Comparison of ENCODE assay signal across 20 cellular contexts in the genomic region with DNA sequence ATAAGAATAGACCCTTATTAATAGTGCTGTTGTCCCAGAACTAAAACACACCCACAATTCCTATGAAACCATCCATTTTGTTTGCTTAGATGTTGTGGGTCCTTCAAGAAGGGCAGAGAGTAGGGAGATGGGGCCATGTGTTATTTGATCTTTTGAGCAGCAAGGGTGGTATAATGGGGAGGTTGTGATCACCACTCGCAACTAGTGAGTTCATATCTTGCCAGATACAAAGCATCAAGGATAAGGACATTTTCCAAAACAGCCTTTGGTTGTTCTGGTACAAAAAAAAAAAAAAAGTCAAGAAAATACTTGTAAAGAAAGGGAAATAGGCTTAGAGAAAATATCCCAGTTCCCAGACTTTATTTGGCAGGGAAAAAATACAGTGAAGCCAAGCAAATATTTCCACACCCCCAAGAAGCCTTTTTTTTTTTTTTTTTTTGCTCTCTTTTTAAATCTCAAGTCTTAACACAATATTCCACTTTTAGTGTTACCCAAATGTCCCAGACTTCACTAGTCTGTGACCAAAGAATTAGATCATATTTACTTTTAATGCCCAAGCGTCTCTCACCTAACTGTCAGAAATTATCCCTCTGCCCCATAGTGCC. TPM values are rescaled to one million over a fixed set of nuclear protein-coding genes. Genes with fewer than 3 reads are reported as not detected.
DNase-seq lines count a peak whose midpoint lies in the region; ATAC-seq and TF ChIP-seq lines count a peak whose summit lies in the region.
"Had no signal": no experiment of that assay in that cellular context is flagged by ENCODE, and none has a peak within 500 bp of the region (broad histone marks: within the 10 kb centered on the region; RNA-seq: fewer than 3 reads in every experiment).

No MANE protein-coding gene starts in this region.

- POLR2A ChIA-PET in MCF 10A (lab: Yijun Ruan, JAX) (no interaction called here), A673 (lab: Charles Lee; ENCODE audit: low non-redundant PET) (no interaction called here)

- no peaks in the 10 kb centered on the region for H3K9me3 ChIP-seq in breast epithelium
- no peaks in the 10 kb centered on the region for H3K9me3 ChIP-seq in vagina
- no peaks in the 10 kb centered on the region for H3K9me3 ChIP-seq in A673 (ENCODE audit: low read depth, low read length, poor library complexity, severe bottlenecking)
- H3K9me3 ChIP-seq: HAP-1 had no signal

- H3K4me1 ChIP-seq in breast epithelium (no peaks in the 10 kb centered on the region), vagina (peaks cover 21% of the 10 kb centered on the region), A673 (ENCODE audit: insufficient read depth, low read length, poor library complexity, severe bottlenecking) (no peaks in the 10 kb centered on the region)
- H3K4me1 ChIP-seq: HAP-1 had no signal

- H3K4me3 ChIP-seq in breast epithelium, result no peak overlapping the region
- H3K4me3 ChIP-seq in vagina, result no peak overlapping the region
- no peak overlapping the region for H3K4me3 ChIP-seq in A673 (ENCODE audit: low read depth, low read length, poor library complexity, severe bottlenecking)
- H3K4me3 ChIP-seq: HAP-1 had no signal

- peaks cover 15% of the 10 kb centered on the region for H3K4me1 Mint-ChIP-seq in MCF 10A (ENCODE audit: insufficient read depth, unreplicated experiment)
- H3K4me1 Mint-ChIP-seq in nephron progenitor cell, result peaks cover 34% of the 10 kb centered on the region
- H3K4me1 Mint-ChIP-seq in natural killer cell, result no peaks in the 10 kb centered on the region
- H3K4me1 Mint-ChIP-seq: CD14-positive monocyte, IgD-negative memory B cell had no signal

- peaks cover 4% of the 10 kb centered on the region for H3K9me3 Mint-ChIP-seq in MCF 10A (ENCODE audit: unreplicated experiment)
- H3K9me3 Mint-ChIP-seq in nephron progenitor cell, result peaks cover 41% of the 10 kb centered on the region
- H3K9me3 Mint-ChIP-seq in natural killer cell, result peaks cover 0 to 3% of the 10 kb centered on the region in 2 donors

- no peak overlapping the region for H3K4me3 Mint-ChIP-seq in MCF 10A (ENCODE audit: unreplicated experiment)
- no peak overlapping the region for H3K4me3 Mint-ChIP-seq in nephron progenitor cell
- no peak overlapping the region for H3K4me3 Mint-ChIP-seq in natural killer cell
- H3K4me3 Mint-ChIP-seq: CD14-positive monocyte, IgD-negative memory B cell had no signal

- no peaks in the 10 kb centered on the region for H3K27me3 Mint-ChIP-seq in MCF 10A (ENCODE audit: insufficient read depth, unreplicated experiment)
- no peaks in the 10 kb centered on the region for H3K27me3 Mint-ChIP-seq in nephron progenitor cell (ENCODE audit: low read depth, poor library complexity)
- H3K27me3 Mint-ChIP-seq in natural killer cell (ENCODE audit: low read depth in 2 of 2), result peaks cover 21 to 33% of the 10 kb centered on the region in 2 donors

- DNase-seq in breast epithelium (ENCODE audit: low spot score in 2 of 2), result no peak
- DNase-seq in MCF 10A (ENCODE audit: unreplicated experiment), result no peak
- no peak for DNase-seq in Right ventricle myocardium superior
- DNase-seq in nephron progenitor cell, result no peak
- DNase-seq in vagina (ENCODE audit: extremely low spot score in 2 of 2), result no peak
- DNase-seq in caudate nucleus (lab: John Stamatoyannopoulos, UW), result no peak
- no peak for DNase-seq in natural killer cell
- no peak for DNase-seq in A673 (ENCODE audit: low spot score)
- DNase-seq: COR-L47; DMS153; MV-4-11; NCI-H1417 treated with DMSO at 0.1 percent for 48 hours; NCI-H2029; NCI-H226; NCI-H69; NK-92 treated with Interleukin-12 subunit alpha and Interleukin-12 subunit beta, amount 100 ng/mL, for 24 hours had no signal

- no peak overlapping the region for H3K27ac Mint-ChIP-seq in MCF 10A (ENCODE audit: low read depth, unreplicated experiment)
- peak overlapping the region; percentile 82 for H3K27ac Mint-ChIP-seq in nephron progenitor cell
- no peak overlapping the region for H3K27ac Mint-ChIP-seq in natural killer cell
- H3K27ac Mint-ChIP-seq: IgD-negative memory B cell had no signal

- H3K27me3 ChIP-seq in breast epithelium (no peaks in the 10 kb centered on the region), vagina (no peaks in the 10 kb centered on the region), A673 (replicated peaks; ENCODE audit: insufficient read depth, low read depth, low read length, poor library complexity) (no peaks in the 10 kb centered on the region)

- TF ChIP-seq POLR2A in breast epithelium (IDR thresholded peaks at IDR 0.05), result no peak
- TF ChIP-seq POLR2A in vagina (IDR thresholded peaks at IDR 0.05), result no peak

- no peak for TF ChIP-seq CTCF in breast epithelium (IDR thresholded peaks at IDR 0.05)
- no peak for TF ChIP-seq CTCF in MCF 10A (IDR thresholded peaks at IDR 0.05; ENCODE audit: unreplicated experiment)
- no peak for TF ChIP-seq CTCF in nephron progenitor cell (IDR thresholded peaks at IDR 0.05)
- TF ChIP-seq CTCF in vagina (IDR thresholded peaks at IDR 0.05), result no peak
- no peak for TF ChIP-seq CTCF in natural killer cell (IDR thresholded peaks at IDR 0.05)
- TF ChIP-seq CTCF in A673 (conservative IDR thresholded peaks at IDR 0.05; ENCODE audit: low read depth, low read length), result no peak

- BruUV-seq in MCF 10A (replicated peaks; lab: Mats Ljungman, UMichigan) (no TSS peak), A673 (replicated peaks; lab: Mats Ljungman, UMichigan) (no TSS peak)

- no peaks in the 10 kb centered on the region for H3K36me3 ChIP-seq in breast epithelium
- no peaks in the 10 kb centered on the region for H3K36me3 ChIP-seq in vagina
- H3K36me3 ChIP-seq in A673 (ENCODE audit: insufficient read depth, low read length, poor library complexity, severe bottlenecking), result peaks cover 18% of the 10 kb centered on the region

- peak; percentile 64 for ATAC-seq in Right ventricle myocardium superior (ENCODE audit: poor library complexity)
- ATAC-seq in natural killer cell, result no peak

- peak overlapping the region; percentile 58 to 77 for H3K27ac ChIP-seq in breast epithelium
- peak overlapping the region; percentile 35 for H3K27ac ChIP-seq in vagina
- no peak overlapping the region for H3K27ac ChIP-seq in caudate nucleus (ENCODE audit: low read depth, low read length)
- no peak overlapping the region for H3K27ac ChIP-seq in A673 (ENCODE audit: low read depth, low read length, poor library complexity, severe bottlenecking)

- no peaks in the 10 kb centered on the region for H3K36me3 Mint-ChIP-seq in MCF 10A (ENCODE audit: insufficient read depth, unreplicated experiment)
- H3K36me3 Mint-ChIP-seq in nephron progenitor cell (ENCODE audit: low read depth), result peaks cover 62% of the 10 kb centered on the region
- H3K36me3 Mint-ChIP-seq in natural killer cell, result no peaks in the 10 kb centered on the region
- H3K36me3 Mint-ChIP-seq: CD14-positive monocyte, IgD-negative memory B cell had no signal

- intact Hi-C loops in breast epithelium (cut with DNase I; ENCODE audit: low total_unique reads), result no loop called here
- intact Hi-C loops in MCF 10A (cut with micrococcal nuclease), result no loop called here
- intact Hi-C loops in Right ventricle myocardium superior (cut with DNase I), result no loop called here
- intact Hi-C loops in vagina (cut with DNase I), result loop anchor here (10.0 kb wide), 1 partner anchor 88 kb away; no protein-coding TSS in a partner anchor
- intact Hi-C loops in natural killer cell (cut with micrococcal nuclease), result no loop called here
- intact Hi-C loops in A673 (cut with micrococcal nuclease; ENCODE audit: unreplicated experiment), result no loop called here

- CTCF ChIA-PET in MCF 10A (lab: Yijun Ruan, JAX) (no interaction called here), A673 (lab: Charles Lee) (no interaction called here)

RNA-seq across cellular contexts. Expression of a gene that starts 54.1 kb away (rescaled TPM):
- total RNA-seq in breast epithelium (10 to 100 TPM; 52.7 to 72.8 (median 68.8) TPM), MCF 10A (2022) (33.1 and 33.8 TPM in 2 replicates), Right ventricle myocardium superior (31.2 TPM), vagina (102 TPM), natural killer cell (not detected), A673 (2021) (160 and 181 TPM in 2 replicates)
- total RNA-seq: HT-29 had no signal

Comparison
In these comparisons a context has a peak if more than half of its experiments do, and no peak if none do; other contexts are left out.
1. H3K27ac ChIP-seq: peak in breast epithelium (2 of 2) and vagina (single experiment); none in caudate nucleus (single experiment) and A673 (single experiment).
2. RNA of a gene that starts 54.1 kb away (total RNA-seq): 160 to 181 TPM in A673, 102 TPM in vagina (single experiment), 52.7 to 72.8 TPM in breast epithelium, 33.1 to 33.8 TPM in MCF 10A and 31.2 TPM in Right ventricle myocardium superior (single experiment); not detected in natural killer cell; every median in the first group is over 10 times any median in the second.